ENCODE assay signal across 1 cellular context in the genomic region with DNA sequence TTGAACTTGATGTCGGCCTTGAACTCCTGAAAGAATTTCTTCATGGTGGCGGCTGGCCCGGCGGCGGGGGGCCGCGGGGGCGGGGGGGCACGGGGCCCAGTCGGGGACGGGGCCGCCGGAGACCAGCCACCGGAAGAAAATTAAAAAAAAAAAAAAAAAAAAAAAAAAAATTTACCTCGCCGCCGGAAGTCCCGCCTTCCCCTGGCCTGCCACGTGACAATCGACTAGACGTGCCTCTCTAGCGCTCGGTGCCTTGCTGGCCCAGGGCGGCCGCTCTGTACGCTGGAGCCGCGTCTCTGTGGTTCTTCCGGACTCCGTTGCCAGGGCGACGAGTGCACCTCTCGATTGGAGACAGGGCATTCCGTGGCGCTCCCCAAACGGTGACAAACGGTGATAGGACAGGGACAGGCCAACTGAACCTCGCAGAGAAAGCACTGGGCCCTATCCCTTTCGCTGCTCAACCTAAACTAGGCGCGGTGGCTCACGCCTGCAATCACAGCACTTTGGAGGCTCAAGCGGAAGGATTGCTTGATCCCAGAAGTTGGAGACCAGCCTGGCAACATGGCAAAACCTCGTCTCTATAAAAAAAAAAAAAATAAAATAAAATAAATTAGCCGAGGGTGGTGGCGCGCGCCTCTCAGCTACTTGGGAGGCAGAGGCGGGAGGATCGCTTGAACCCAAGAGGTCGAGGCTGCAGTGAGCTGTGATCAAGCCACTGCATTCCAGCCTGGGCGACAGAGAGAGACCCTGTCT.
TF ChIP-seq lines count a peak whose summit lies in the region.

A gene with protein sequence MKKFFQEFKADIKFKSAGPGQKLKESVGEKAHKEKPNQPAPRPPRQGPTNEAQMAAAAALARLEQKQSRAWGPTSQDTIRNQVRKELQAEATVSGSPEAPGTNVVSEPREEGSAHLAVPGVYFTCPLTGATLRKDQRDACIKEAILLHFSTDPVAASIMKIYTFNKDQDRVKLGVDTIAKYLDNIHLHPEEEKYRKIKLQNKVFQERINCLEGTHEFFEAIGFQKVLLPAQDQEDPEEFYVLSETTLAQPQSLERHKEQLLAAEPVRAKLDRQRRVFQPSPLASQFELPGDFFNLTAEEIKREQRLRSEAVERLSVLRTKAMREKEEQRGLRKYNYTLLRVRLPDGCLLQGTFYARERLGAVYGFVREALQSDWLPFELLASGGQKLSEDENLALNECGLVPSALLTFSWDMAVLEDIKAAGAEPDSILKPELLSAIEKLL (minus strand): TSS at position 141 of the 753 bp plus-strand sequence. CDS start 97 bp downstream, at position 44.

TF ChIP-seq in H1, 55 proteins besides CTCF, POLR2A, EP300 and RAD21 (continues in another document):
- TF ChIP-seq RXRA (IDR thresholded peaks at IDR 0.05; ENCODE audit: insufficient read depth, low read depth, low read length) (no peak), CREB1 (IDR thresholded peaks at IDR 0.05) (peak; percentile 65), EZH2 (IDR thresholded peaks at IDR 0.05; ENCODE audit: low read depth, low read length, severe bottlenecking) (no peak), SP1 (IDR thresholded peaks at IDR 0.05; ENCODE audit: low read depth, low read length) (peak; percentile 39; the same call in 1 of the 2 replicates), ASH2L (IDR thresholded peaks at IDR 0.05; ENCODE audit: low read length) (no peak), YY1 (IDR thresholded peaks at IDR 0.05; ENCODE audit: low read depth, low read length) (no peak), BCL11A (IDR thresholded peaks at IDR 0.05; ENCODE audit: low read depth in 2 of 2, low read length in 2 of 2) (no peak), TAF1 (IDR thresholded peaks at IDR 0.05; ENCODE audit: low read depth, low read length) (no peak; the same call in none of the 2 replicates), KDM1A (IDR thresholded peaks at IDR 0.05; ENCODE audit: borderline replicate concordance, low read length) (no peak), CHD1 (IDR thresholded peaks at IDR 0.05; ENCODE audit: low read depth, low read length) (no peak), RFX5 (IDR thresholded peaks at IDR 0.05; ENCODE audit: borderline replicate concordance, low read depth, low read length) (no peak), SRF (IDR thresholded peaks at IDR 0.05; ENCODE audit: low read depth, low read length) (no peak), CEBPB (IDR thresholded peaks at IDR 0.05; ENCODE audit: low read depth, low read length) (no peak), NRF1 (IDR thresholded peaks at IDR 0.05; ENCODE audit: low read depth, low read length) (no peak), FOSL1 (IDR thresholded peaks at IDR 0.05; ENCODE audit: insufficient read depth, low read depth, low read length) (no peak), GTF2F1 (IDR thresholded peaks at IDR 0.05; ENCODE audit: borderline replicate concordance, low read depth, low read length) (no peak), SUZ12 (IDR thresholded peaks at IDR 0.05; ENCODE audit: low read length) (no peak), BRCA1 (IDR thresholded peaks at IDR 0.05; ENCODE audit: low read depth, low read length) (no peak), SIX5 (IDR thresholded peaks at IDR 0.05; ENCODE audit: low read depth, low read length) (peak; percentile 28; the same call in 1 of the 2 replicates), TCF12 (IDR thresholded peaks at IDR 0.05; ENCODE audit: low read depth, low read length) (no peak), SAP30 (IDR thresholded peaks at IDR 0.05; ENCODE audit: insufficient read depth, insufficient replicate concordance, low read length) (no peak), KDM4A (IDR thresholded peaks at IDR 0.05; ENCODE audit: low read depth, low read length, severe bottlenecking) (no peak), SIRT6 (IDR thresholded peaks at IDR 0.05; ENCODE audit: low read length) (no peak), GABPA (IDR thresholded peaks at IDR 0.05; ENCODE audit: borderline replicate concordance, insufficient read depth, low read length) (peak; percentile 89), EGR1 (IDR thresholded peaks at IDR 0.05; ENCODE audit: borderline replicate concordance, low read depth, low read length) (peak; percentile 92), SP4 (IDR thresholded peaks at IDR 0.05; ENCODE audit: low read length) (0 out of 2 replicates have a peak, but pooled peaks have one; percentile 21), JUN (IDR thresholded peaks at IDR 0.05; ENCODE audit: low read depth, low read length) (no peak), CBX5 (IDR thresholded peaks at IDR 0.05; ENCODE audit: low read depth, low read length) (no peak), CHD2 (IDR thresholded peaks at IDR 0.05; ENCODE audit: low read length) (0 out of 2 replicates have a peak, but pooled peaks have one; percentile 44), KDM5A (IDR thresholded peaks at IDR 0.05; ENCODE audit: low read length) (no peak), SIN3A (conservative IDR thresholded peaks at IDR 0.05 in 1 of 2, IDR thresholded peaks at IDR 0.05 in 1 of 2; ENCODE audit: low read depth in 1 of 2, low read length in 2 of 2) (peak; percentile 85 to 98; a peak in 3 of 4 replicates), POLR2AphosphoS5 (IDR thresholded peaks at IDR 0.05; ENCODE audit: low read depth, low read length) (peak; percentile 43; the same call in 1 of the 2 replicates), PHF8 (conservative IDR thresholded peaks at IDR 0.05; ENCODE audit: low read depth, low read length) (no peak), SP2 (IDR thresholded peaks at IDR 0.05; ENCODE audit: low read length) (peak; percentile 98), JUND (IDR thresholded peaks at IDR 0.05; ENCODE audit: low read length) (no peak), RNF2 (IDR thresholded peaks at IDR 0.05; ENCODE audit: borderline replicate concordance, low read depth, low read length, missing control alignments, poor library complexity, severe bottlenecking) (no peak), TBP (IDR thresholded peaks at IDR 0.05; ENCODE audit: low read depth, low read length) (peak; percentile 69; the same call in 1 of the 2 replicates), MAFK (IDR thresholded peaks at IDR 0.05; ENCODE audit: low read depth, low read length) (no peak), ZNF274 (IDR thresholded peaks at IDR 0.05; ENCODE audit: borderline replicate concordance, extremely low read depth, low read length) (no peak), HDAC2 (IDR thresholded peaks at IDR 0.05; ENCODE audit: borderline replicate concordance in 1 of 2, low read depth in 2 of 2, low read length in 2 of 2) (peak in 1 of 2 experiments; percentile 79; a peak in 1 of 4 replicates), HDAC6 (IDR thresholded peaks at IDR 0.05; ENCODE audit: low read depth, low read length) (no peak), CBX8 (IDR thresholded peaks at IDR 0.05; ENCODE audit: borderline replicate concordance, low read depth, low read length) (no peak), TEAD4 (IDR thresholded peaks at IDR 0.05; ENCODE audit: low read depth, low read length) (peak; percentile 84), CTBP2 (IDR thresholded peaks at IDR 0.05; ENCODE audit: borderline replicate concordance, insufficient read depth, insufficient read length, low read length) (no peak)
- TF ChIP-seq, protein P1, sequence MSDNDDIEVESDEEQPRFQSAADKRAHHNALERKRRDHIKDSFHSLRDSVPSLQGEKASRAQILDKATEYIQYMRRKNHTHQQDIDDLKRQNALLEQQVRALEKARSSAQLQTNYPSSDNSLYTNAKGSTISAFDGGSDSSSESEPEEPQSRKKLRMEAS (IDR thresholded peaks at IDR 0.05): peak; percentile 79
- TF ChIP-seq, protein P2, sequence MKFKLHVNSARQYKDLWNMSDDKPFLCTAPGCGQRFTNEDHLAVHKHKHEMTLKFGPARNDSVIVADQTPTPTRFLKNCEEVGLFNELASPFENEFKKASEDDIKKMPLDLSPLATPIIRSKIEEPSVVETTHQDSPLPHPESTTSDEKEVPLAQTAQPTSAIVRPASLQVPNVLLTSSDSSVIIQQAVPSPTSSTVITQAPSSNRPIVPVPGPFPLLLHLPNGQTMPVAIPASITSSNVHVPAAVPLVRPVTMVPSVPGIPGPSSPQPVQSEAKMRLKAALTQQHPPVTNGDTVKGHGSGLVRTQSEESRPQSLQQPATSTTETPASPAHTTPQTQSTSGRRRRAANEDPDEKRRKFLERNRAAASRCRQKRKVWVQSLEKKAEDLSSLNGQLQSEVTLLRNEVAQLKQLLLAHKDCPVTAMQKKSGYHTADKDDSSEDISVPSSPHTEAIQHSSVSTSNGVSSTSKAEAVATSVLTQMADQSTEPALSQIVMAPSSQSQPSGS (IDR thresholded peaks at IDR 0.05; ENCODE audit: low read length): no peak
- TF ChIP-seq, protein P3, sequence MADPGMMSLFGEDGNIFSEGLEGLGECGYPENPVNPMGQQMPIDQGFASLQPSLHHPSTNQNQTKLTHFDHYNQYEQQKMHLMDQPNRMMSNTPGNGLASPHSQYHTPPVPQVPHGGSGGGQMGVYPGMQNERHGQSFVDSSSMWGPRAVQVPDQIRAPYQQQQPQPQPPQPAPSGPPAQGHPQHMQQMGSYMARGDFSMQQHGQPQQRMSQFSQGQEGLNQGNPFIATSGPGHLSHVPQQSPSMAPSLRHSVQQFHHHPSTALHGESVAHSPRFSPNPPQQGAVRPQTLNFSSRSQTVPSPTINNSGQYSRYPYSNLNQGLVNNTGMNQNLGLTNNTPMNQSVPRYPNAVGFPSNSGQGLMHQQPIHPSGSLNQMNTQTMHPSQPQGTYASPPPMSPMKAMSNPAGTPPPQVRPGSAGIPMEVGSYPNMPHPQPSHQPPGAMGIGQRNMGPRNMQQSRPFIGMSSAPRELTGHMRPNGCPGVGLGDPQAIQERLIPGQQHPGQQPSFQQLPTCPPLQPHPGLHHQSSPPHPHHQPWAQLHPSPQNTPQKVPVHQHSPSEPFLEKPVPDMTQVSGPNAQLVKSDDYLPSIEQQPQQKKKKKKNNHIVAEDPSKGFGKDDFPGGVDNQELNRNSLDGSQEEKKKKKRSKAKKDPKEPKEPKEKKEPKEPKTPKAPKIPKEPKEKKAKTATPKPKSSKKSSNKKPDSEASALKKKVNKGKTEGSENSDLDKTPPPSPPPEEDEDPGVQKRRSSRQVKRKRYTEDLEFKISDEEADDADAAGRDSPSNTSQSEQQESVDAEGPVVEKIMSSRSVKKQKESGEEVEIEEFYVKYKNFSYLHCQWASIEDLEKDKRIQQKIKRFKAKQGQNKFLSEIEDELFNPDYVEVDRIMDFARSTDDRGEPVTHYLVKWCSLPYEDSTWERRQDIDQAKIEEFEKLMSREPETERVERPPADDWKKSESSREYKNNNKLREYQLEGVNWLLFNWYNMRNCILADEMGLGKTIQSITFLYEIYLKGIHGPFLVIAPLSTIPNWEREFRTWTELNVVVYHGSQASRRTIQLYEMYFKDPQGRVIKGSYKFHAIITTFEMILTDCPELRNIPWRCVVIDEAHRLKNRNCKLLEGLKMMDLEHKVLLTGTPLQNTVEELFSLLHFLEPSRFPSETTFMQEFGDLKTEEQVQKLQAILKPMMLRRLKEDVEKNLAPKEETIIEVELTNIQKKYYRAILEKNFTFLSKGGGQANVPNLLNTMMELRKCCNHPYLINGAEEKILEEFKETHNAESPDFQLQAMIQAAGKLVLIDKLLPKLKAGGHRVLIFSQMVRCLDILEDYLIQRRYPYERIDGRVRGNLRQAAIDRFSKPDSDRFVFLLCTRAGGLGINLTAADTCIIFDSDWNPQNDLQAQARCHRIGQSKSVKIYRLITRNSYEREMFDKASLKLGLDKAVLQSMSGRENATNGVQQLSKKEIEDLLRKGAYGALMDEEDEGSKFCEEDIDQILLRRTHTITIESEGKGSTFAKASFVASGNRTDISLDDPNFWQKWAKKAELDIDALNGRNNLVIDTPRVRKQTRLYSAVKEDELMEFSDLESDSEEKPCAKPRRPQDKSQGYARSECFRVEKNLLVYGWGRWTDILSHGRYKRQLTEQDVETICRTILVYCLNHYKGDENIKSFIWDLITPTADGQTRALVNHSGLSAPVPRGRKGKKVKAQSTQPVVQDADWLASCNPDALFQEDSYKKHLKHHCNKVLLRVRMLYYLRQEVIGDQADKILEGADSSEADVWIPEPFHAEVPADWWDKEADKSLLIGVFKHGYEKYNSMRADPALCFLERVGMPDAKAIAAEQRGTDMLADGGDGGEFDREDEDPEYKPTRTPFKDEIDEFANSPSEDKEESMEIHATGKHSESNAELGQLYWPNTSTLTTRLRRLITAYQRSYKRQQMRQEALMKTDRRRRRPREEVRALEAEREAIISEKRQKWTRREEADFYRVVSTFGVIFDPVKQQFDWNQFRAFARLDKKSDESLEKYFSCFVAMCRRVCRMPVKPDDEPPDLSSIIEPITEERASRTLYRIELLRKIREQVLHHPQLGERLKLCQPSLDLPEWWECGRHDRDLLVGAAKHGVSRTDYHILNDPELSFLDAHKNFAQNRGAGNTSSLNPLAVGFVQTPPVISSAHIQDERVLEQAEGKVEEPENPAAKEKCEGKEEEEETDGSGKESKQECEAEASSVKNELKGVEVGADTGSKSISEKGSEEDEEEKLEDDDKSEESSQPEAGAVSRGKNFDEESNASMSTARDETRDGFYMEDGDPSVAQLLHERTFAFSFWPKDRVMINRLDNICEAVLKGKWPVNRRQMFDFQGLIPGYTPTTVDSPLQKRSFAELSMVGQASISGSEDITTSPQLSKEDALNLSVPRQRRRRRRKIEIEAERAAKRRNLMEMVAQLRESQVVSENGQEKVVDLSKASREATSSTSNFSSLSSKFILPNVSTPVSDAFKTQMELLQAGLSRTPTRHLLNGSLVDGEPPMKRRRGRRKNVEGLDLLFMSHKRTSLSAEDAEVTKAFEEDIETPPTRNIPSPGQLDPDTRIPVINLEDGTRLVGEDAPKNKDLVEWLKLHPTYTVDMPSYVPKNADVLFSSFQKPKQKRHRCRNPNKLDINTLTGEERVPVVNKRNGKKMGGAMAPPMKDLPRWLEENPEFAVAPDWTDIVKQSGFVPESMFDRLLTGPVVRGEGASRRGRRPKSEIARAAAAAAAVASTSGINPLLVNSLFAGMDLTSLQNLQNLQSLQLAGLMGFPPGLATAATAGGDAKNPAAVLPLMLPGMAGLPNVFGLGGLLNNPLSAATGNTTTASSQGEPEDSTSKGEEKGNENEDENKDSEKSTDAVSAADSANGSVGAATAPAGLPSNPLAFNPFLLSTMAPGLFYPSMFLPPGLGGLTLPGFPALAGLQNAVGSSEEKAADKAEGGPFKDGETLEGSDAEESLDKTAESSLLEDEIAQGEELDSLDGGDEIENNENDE (IDR thresholded peaks at IDR 0.05; ENCODE audit: insufficient replicate concordance, low read length): no peak
- TF ChIP-seq, protein P4, sequence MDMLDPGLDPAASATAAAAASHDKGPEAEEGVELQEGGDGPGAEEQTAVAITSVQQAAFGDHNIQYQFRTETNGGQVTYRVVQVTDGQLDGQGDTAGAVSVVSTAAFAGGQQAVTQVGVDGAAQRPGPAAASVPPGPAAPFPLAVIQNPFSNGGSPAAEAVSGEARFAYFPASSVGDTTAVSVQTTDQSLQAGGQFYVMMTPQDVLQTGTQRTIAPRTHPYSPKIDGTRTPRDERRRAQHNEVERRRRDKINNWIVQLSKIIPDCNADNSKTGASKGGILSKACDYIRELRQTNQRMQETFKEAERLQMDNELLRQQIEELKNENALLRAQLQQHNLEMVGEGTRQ (IDR thresholded peaks at IDR 0.05; ENCODE audit: low read length): peak; percentile 87
- TF ChIP-seq, protein P5, sequence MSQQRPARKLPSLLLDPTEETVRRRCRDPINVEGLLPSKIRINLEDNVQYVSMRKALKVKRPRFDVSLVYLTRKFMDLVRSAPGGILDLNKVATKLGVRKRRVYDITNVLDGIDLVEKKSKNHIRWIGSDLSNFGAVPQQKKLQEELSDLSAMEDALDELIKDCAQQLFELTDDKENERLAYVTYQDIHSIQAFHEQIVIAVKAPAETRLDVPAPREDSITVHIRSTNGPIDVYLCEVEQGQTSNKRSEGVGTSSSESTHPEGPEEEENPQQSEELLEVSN (IDR thresholded peaks at IDR 0.05): no peak
- TF ChIP-seq, protein P6, sequence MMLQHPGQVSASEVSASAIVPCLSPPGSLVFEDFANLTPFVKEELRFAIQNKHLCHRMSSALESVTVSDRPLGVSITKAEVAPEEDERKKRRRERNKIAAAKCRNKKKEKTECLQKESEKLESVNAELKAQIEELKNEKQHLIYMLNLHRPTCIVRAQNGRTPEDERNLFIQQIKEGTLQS (IDR thresholded peaks at IDR 0.05; ENCODE audit: insufficient read depth, low read depth, low read length): peak; percentile 49; the same call in 1 of the 2 replicates
